ENCODE assay signal across 9 cellular contexts in genomic region chr15:74726774-74727164, GRCh38. TPM values are rescaled to one million over a fixed set of nuclear protein-coding genes. Genes with fewer than 3 reads are reported as not detected.
DNase-seq lines count a peak whose midpoint lies in the region; ATAC-seq and TF ChIP-seq lines count a peak whose summit lies in the region.
"Had no signal": no experiment of that assay in that cellular context is flagged by ENCODE, and none has a peak within 500 bp of the region (broad histone marks: within the 10 kb centered on the region; RNA-seq: fewer than 3 reads in every experiment).

No MANE protein-coding gene starts in this region.

- no peak for DNase-seq in CD4-positive, alpha-beta T cell
- no peak for DNase-seq in endothelial cell (ENCODE audit: low spot score)
- DNase-seq in lower leg skin (ENCODE audit: low spot score in 2 of 2): no peak
- no peak for DNase-seq in NCI-H345 (lab: John Stamatoyannopoulos, UW)

- peak overlapping the region; percentile 68 for H3K4me3 Mint-ChIP-seq in CD4-positive, alpha-beta T cell
- H3K4me3 Mint-ChIP-seq in endothelial cell (ENCODE audit: unreplicated experiment): peak overlapping the region; percentile 14

- no peak overlapping the region for H2AFZ ChIP-seq in OCI-LY1 (ENCODE audit: low read length)

- no peak for TF ChIP-seq POLR2A in lower leg skin (IDR thresholded peaks at IDR 0.05)

- no peaks in the 10 kb centered on the region for H3K79me2 ChIP-seq in OCI-LY1 (ENCODE audit: insufficient read depth, low read length)

- WGBS in lower leg skin, 2 donors: 29 to 34% methylated on average over 24 of the region's 24 CpGs

- H3K36me3 Mint-ChIP-seq in CD4-positive, alpha-beta T cell (ENCODE audit: low read depth): no peaks in the 10 kb centered on the region
- peaks cover 9% of the 10 kb centered on the region for H3K36me3 Mint-ChIP-seq in endothelial cell (ENCODE audit: low read depth, unreplicated experiment)

- H3K27ac ChIP-seq in CD4-positive, alpha-beta T cell (ENCODE audit: low read depth, low read length): no peak overlapping the region
- no peak overlapping the region for H3K27ac ChIP-seq in OCI-LY1 (ENCODE audit: low read depth, low read length, poor library complexity, severe bottlenecking)
- H3K27ac ChIP-seq in neutrophil: no peak overlapping the region

- H3K9me3 Mint-ChIP-seq in CD4-positive, alpha-beta T cell: no peaks in the 10 kb centered on the region
- no peaks in the 10 kb centered on the region for H3K9me3 Mint-ChIP-seq in endothelial cell (ENCODE audit: unreplicated experiment)

- CTCF ChIA-PET in CD4-positive, alpha-beta T cell (lab: Charles Lee): no interaction called here

- H3K27me3 Mint-ChIP-seq in CD4-positive, alpha-beta T cell: peaks cover 12% of the 10 kb centered on the region
- peaks cover 10% of the 10 kb centered on the region for H3K27me3 Mint-ChIP-seq in endothelial cell (ENCODE audit: unreplicated experiment)

- no peak for ATAC-seq in CD4-positive, alpha-beta T cell (ENCODE audit: poor library complexity)
- ATAC-seq in HG02870 (IDR thresholded peaks at IDR 0.05; ENCODE audit: unreplicated experiment): no peak
- ATAC-seq in GM18867 (IDR thresholded peaks at IDR 0.05; ENCODE audit: unreplicated experiment): no peak

- intact Hi-C loops in CD4-positive, alpha-beta T cell (cut with DNase I, micrococcal nuclease): loop anchor here in 1 of 2 experiments (2.0 kb wide), 1 partner anchor 30 kb away; the partner anchor contains the start of gene EDC3
- intact Hi-C loops in lower leg skin (cut with DNase I; ENCODE audit: low total_unique reads): no loop called here

- H3K9ac ChIP-seq in OCI-LY1 (ENCODE audit: low read length): no peak overlapping the region

- no peak for TF ChIP-seq CTCF in CD4-positive, alpha-beta T cell (IDR thresholded peaks at IDR 0.05)
- TF ChIP-seq CTCF in OCI-LY1 (IDR thresholded peaks at IDR 0.05; ENCODE audit: low read length) (no peak), endothelial cell (IDR thresholded peaks at IDR 0.05; ENCODE audit: unreplicated experiment) (no peak), neutrophil (IDR thresholded peaks at IDR 0.05) (no peak), lower leg skin (IDR thresholded peaks at IDR 0.05) (no peak)

- H3F3A ChIP-seq in OCI-LY1 (ENCODE audit: insufficient read depth, low read length): no peaks in the 10 kb centered on the region

- no peaks in the 10 kb centered on the region for H3K36me3 ChIP-seq in OCI-LY1 (ENCODE audit: insufficient read depth, low read length)
- H3K36me3 ChIP-seq in neutrophil: no peaks in the 10 kb centered on the region

- no peaks in the 10 kb centered on the region for H4K20me1 ChIP-seq in OCI-LY1 (ENCODE audit: insufficient read depth, low read length)

- no peaks in the 10 kb centered on the region for H3K9me3 ChIP-seq in CD4-positive, alpha-beta T cell (ENCODE audit: control insufficient read depth, low read length)
- H3K9me3 ChIP-seq in OCI-LY1 (ENCODE audit: low read length): no peaks in the 10 kb centered on the region
- H3K9me3 ChIP-seq in neutrophil: no peaks in the 10 kb centered on the region

- POLR2A ChIA-PET in CD4-positive, alpha-beta T cell (lab: Charles Lee): interaction anchor here (0.6 to 1.0 kb wide), 2 partner anchors 65 to 801 kb away, joined by 3 read pairs; no protein-coding TSS in a partner anchor

- H3K27me3 ChIP-seq in CD4-positive, alpha-beta T cell (ENCODE audit: control insufficient read depth, insufficient read depth, low read length): no peaks in the 10 kb centered on the region
- H3K27me3 ChIP-seq in OCI-LY1 (ENCODE audit: insufficient read depth, low read length) (no peaks in the 10 kb centered on the region; the same call in 1 of the 2 replicates), neutrophil (peaks cover 94% of the 10 kb centered on the region)

- peaks cover 13% of the 10 kb centered on the region for H3K4me1 ChIP-seq in OCI-LY1 (ENCODE audit: insufficient read depth, low read length, severe bottlenecking)
- H3K4me1 ChIP-seq in neutrophil (ENCODE audit: control insufficient read depth in 1 of 2, insufficient read depth in 1 of 2, low read depth in 1 of 2, low read length in 1 of 2): peaks cover 14% of the 10 kb centered on the region in 2 experiments

- peak overlapping the region; percentile 71 for H3K4me2 ChIP-seq in OCI-LY1 (ENCODE audit: low read length)

- H3K9me2 ChIP-seq in OCI-LY1 (ENCODE audit: low read depth, low read length): no peaks in the 10 kb centered on the region

- H3K27ac Mint-ChIP-seq in CD4-positive, alpha-beta T cell: no peak overlapping the region
- H3K27ac Mint-ChIP-seq in endothelial cell (ENCODE audit: unreplicated experiment): no peak overlapping the region

- H3K4me3 ChIP-seq in OCI-LY1 (ENCODE audit: low read depth, low read length, poor library complexity, severe bottlenecking) (peak overlapping the region; percentile 62), neutrophil (ENCODE audit: low read depth in 1 of 2, low read length in 1 of 2) (peak overlapping the region; percentile 58 to 67), lower leg skin (ENCODE audit: low read depth, poor library complexity, severe bottlenecking) (no peak overlapping the region)

- H3K4me1 Mint-ChIP-seq in CD4-positive, alpha-beta T cell (ENCODE audit: low read depth): peaks cover 5% of the 10 kb centered on the region
- H3K4me1 Mint-ChIP-seq in endothelial cell (ENCODE audit: unreplicated experiment): peaks cover 35% of the 10 kb centered on the region

RNA-seq across cellular contexts. Expression of gene CYP1A1, which starts 1.4 kb away (rescaled TPM):
- not detected for total RNA-seq in CD4-positive, alpha-beta T cell
- total RNA-seq in endothelial cell (ENCODE audit: unreplicated experiment): 7.0 TPM
- 1 to 10 TPM; 3.0 to 6.8 (median 3.6) TPM for total RNA-seq in lower leg skin

RNA-seq across cellular contexts. Expression of gene CYP1A2, which starts 21.9 kb away (rescaled TPM):
- total RNA-seq in CD4-positive, alpha-beta T cell: not detected
- not detected for total RNA-seq in endothelial cell (ENCODE audit: unreplicated experiment)
- total RNA-seq in lower leg skin: not detected
- total RNA-seq: glomerular endothelial cell had no signal

RNA-seq across cellular contexts. Expression of gene EDC3, which starts 30.9 kb away (rescaled TPM):
- 10 to 100 TPM; 11.0 to 11.1 TPM for total RNA-seq in CD4-positive, alpha-beta T cell
- total RNA-seq in endothelial cell (ENCODE audit: unreplicated experiment): 71.0 TPM
- total RNA-seq in lower leg skin: 10 to 100 TPM; 11.2 to 33.6 (median 17.6) TPM

RNA-seq across cellular contexts. Expression of gene CSK, which starts 55.1 kb away (rescaled TPM):
- total RNA-seq in CD4-positive, alpha-beta T cell: 100 to 1,000 TPM; 114 to 118 TPM
- 100 TPM for total RNA-seq in endothelial cell (ENCODE audit: unreplicated experiment)
- 10 to 100 TPM; 37.6 to 47.3 (median 45.4) TPM for total RNA-seq in lower leg skin
